ENCODE assay signal across 1 cellular context in the genomic region with DNA sequence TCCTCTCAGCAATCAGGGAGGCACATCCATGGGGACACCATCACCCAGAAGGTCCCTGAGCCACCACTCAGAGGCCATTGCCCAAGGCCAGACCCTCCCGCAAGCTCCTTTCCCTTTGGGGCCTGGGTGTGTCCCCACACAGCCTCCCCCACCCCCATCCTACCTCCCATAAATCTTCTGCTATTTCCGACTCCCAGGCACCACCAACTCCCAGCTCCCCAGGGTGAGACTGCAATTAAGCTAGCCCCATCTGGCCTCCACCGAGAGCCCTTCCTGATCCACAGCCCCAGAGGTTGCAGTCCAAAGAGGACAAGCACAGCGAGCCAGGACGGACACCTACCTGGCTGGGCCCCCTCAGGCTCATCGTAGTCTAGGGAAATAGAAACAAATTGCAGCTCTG.
TF ChIP-seq lines count a peak whose summit lies in the region.

No MANE protein-coding gene starts in this region.

TF ChIP-seq in IMR-90, 13 proteins besides CTCF, POLR2A, EP300 and RAD21 (continued from another document):
- no peak for TF ChIP-seq SMC3 (IDR thresholded peaks at IDR 0.05; ENCODE audit: low read depth, low read length)
- no peak for TF ChIP-seq BHLHE40 (IDR thresholded peaks at IDR 0.05; ENCODE audit: low read depth, low read length)
- TF ChIP-seq, protein P1, sequence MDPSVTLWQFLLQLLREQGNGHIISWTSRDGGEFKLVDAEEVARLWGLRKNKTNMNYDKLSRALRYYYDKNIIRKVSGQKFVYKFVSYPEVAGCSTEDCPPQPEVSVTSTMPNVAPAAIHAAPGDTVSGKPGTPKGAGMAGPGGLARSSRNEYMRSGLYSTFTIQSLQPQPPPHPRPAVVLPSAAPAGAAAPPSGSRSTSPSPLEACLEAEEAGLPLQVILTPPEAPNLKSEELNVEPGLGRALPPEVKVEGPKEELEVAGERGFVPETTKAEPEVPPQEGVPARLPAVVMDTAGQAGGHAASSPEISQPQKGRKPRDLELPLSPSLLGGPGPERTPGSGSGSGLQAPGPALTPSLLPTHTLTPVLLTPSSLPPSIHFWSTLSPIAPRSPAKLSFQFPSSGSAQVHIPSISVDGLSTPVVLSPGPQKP (IDR thresholded peaks at IDR 0.05; ENCODE audit: borderline replicate concordance, low read depth, low read length), result no peak
- TF ChIP-seq MAZ (IDR thresholded peaks at IDR 0.05; ENCODE audit: borderline replicate concordance, low read depth, low read length), result no peak
- TF ChIP-seq, protein P2, sequence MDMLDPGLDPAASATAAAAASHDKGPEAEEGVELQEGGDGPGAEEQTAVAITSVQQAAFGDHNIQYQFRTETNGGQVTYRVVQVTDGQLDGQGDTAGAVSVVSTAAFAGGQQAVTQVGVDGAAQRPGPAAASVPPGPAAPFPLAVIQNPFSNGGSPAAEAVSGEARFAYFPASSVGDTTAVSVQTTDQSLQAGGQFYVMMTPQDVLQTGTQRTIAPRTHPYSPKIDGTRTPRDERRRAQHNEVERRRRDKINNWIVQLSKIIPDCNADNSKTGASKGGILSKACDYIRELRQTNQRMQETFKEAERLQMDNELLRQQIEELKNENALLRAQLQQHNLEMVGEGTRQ (IDR thresholded peaks at IDR 0.05; ENCODE audit: low read depth, low read length), result no peak
- no peak for TF ChIP-seq CEBPB (IDR thresholded peaks at IDR 0.05; ENCODE audit: low read depth, low read length)
- TF ChIP-seq RCOR1 (IDR thresholded peaks at IDR 0.05; ENCODE audit: insufficient replicate concordance, low read length), result no peak
- TF ChIP-seq NFE2L2 (IDR thresholded peaks at IDR 0.05; ENCODE audit: low read depth, low read length), result no peak
- TF ChIP-seq CHD1 (IDR thresholded peaks at IDR 0.05; ENCODE audit: low read depth, low read length), result no peak
- no peak for TF ChIP-seq MAFK (IDR thresholded peaks at IDR 0.05; ENCODE audit: low read depth, low read length)
- TF ChIP-seq MXI1 (IDR thresholded peaks at IDR 0.05; ENCODE audit: borderline replicate concordance, low read depth, low read length), result no peak
